In genomic region chr17:4666296-4666695, GRCh38 we compare ENCODE assay signal across 13 cellular contexts. TPM values are rescaled to one million over a fixed set of nuclear protein-coding genes. Genes with fewer than 3 reads are reported as not detected.
DNase-seq lines count a peak whose midpoint lies in the region; TF ChIP-seq lines count a peak whose summit lies in the region.
"Had no signal": no experiment of that assay in that cellular context is flagged by ENCODE, and none has a peak within 500 bp of the region (broad histone marks: within the 10 kb centered on the region; RNA-seq: fewer than 3 reads in every experiment).

No MANE protein-coding gene starts in this region.

- H3K27ac Mint-ChIP-seq in HFFc6, result no peak overlapping the region
- H3K27ac Mint-ChIP-seq: CD14-positive monocyte had no signal

- H3K9me3 Mint-ChIP-seq in HFFc6, result no peaks in the 10 kb centered on the region

- peaks cover 22% of the 10 kb centered on the region for H3K27me3 Mint-ChIP-seq in HFFc6 (ENCODE audit: insufficient read depth)
- H3K27me3 Mint-ChIP-seq: CD4-positive, alpha-beta memory T cell had no signal

- DNase-seq in EH (ENCODE audit: low read depth) (peak; percentile 25), amniotic epithelial cell (ENCODE audit: low read depth) (peak; percentile 47), fibroblast of peridontal ligament (ENCODE audit: extremely low read depth) (peak; percentile 5), HFFc6 (no peak), NCI-H2029 (lab: John Stamatoyannopoulos, UW) (no peak), SW 1271 (lab: John Stamatoyannopoulos, UW) (no peak), inferior parietal cortex (ENCODE audit: extremely low spot score) (no peak)
- DNase-seq: CD4-positive, alpha-beta memory T cell; DMS79 treated with DMSO at 0.1 percent for 48 hours; EL; GM23248 had no signal

- peaks cover 16% of the 10 kb centered on the region for H3K36me3 Mint-ChIP-seq in HFFc6 (ENCODE audit: low read depth)

- TF ChIP-seq CTCF in HFFc6 (IDR thresholded peaks at IDR 0.05), result no peak

- H3K4me1 Mint-ChIP-seq in HFFc6 (ENCODE audit: low read depth), result peaks cover 6% of the 10 kb centered on the region; the same call in 1 of the 2 replicates

- no peak overlapping the region for H3K4me3 Mint-ChIP-seq in HFFc6
- H3K4me3 Mint-ChIP-seq: CD14-positive monocyte; CD4-positive, alpha-beta memory T cell had no signal

RNA-seq across cellular contexts. Expression of gene ALOX15, which starts 24.8 kb away (rescaled TPM):
- not detected for total RNA-seq in HFFc6 (2021; fragmentation: NEBNext Ultra II Directional; extraction: Animal tissue kit (Norgen Biotek cat#: 25700))
- total RNA-seq: GM23248, H4 had no signal

RNA-seq across cellular contexts. Expression of gene PELP1, which starts 37.6 kb away (rescaled TPM):
- 10 to 100 TPM; 52.8 to 64.9 (median 60.5) TPM for total RNA-seq in HFFc6 (2021; fragmentation: NEBNext Ultra II Directional; extraction: Animal tissue kit (Norgen Biotek cat#: 25700))

RNA-seq across cellular contexts. Expression of gene ARRB2, which starts 44.1 kb away (rescaled TPM):
- 10 to 100 TPM in 2 of 6 experiments, 1 to 10 TPM in 4; 8.0 to 10.7 (median 9.1) TPM for total RNA-seq in HFFc6 (2021; fragmentation: NEBNext Ultra II Directional; extraction: Animal tissue kit (Norgen Biotek cat#: 25700))

Comparison
In these comparisons a context has a peak if more than half of its experiments do, and no peak if none do; other contexts are left out.
1. DNase-seq: peak in EH (single experiment), amniotic epithelial cell (single experiment) and fibroblast of peridontal ligament (single experiment); none in HFFc6 (single experiment), NCI-H2029 (single experiment), SW 1271 (0 of 2) and inferior parietal cortex (single experiment).